In the genomic region with DNA sequence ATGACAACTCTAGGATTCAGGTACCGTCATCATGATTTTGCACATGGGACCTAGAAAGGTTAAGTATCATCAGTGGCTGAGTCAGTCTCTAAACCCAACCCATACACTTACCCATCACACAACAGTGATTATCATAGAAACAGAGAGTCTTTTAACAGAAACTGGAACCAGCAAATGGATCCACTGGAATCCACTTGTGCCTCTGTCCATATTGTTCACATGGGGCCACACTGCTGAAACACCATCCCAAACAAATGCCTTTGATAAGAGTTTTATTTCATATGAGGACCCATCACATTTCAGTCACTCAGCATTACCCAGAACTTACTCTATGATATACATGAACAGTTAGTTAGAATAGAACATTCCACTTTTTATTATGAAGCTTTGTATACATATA, we compare ENCODE assay signal across 1 cellular context.
TF ChIP-seq lines count a peak whose summit lies in the region.

No MANE protein-coding gene starts in this region.

TF ChIP-seq in HepG2, 621 proteins besides CTCF, POLR2A, EP300 and RAD21 (continued from another document):
- TF ChIP-seq, protein P1, sequence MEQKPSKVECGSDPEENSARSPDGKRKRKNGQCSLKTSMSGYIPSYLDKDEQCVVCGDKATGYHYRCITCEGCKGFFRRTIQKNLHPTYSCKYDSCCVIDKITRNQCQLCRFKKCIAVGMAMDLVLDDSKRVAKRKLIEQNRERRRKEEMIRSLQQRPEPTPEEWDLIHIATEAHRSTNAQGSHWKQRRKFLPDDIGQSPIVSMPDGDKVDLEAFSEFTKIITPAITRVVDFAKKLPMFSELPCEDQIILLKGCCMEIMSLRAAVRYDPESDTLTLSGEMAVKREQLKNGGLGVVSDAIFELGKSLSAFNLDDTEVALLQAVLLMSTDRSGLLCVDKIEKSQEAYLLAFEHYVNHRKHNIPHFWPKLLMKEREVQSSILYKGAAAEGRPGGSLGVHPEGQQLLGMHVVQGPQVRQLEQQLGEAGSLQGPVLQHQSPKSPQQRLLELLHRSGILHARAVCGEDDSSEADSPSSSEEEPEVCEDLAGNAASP (CRISPR knock-in tag; IDR thresholded peaks at IDR 0.05; ENCODE audit: borderline replicate concordance) = no peak
- TF ChIP-seq KMT2A (CRISPR knock-in tag; IDR thresholded peaks at IDR 0.05) (no peak), ZNF20 (CRISPR knock-in tag; IDR thresholded peaks at IDR 0.05) (no peak), RORA (CRISPR knock-in tag; IDR thresholded peaks at IDR 0.05) (0 out of 2 replicates have a peak, but pooled peaks have one; percentile 39), ISL2 (CRISPR knock-in tag; IDR thresholded peaks at IDR 0.05) (no peak), ZSCAN9 (CRISPR knock-in tag; IDR thresholded peaks at IDR 0.05; ENCODE audit: borderline replicate concordance) (no peak), PAX8 (CRISPR knock-in tag; IDR thresholded peaks at IDR 0.05; ENCODE audit: borderline replicate concordance) (peak; percentile 54; the same call in 1 of the 2 replicates), FUBP1 (CRISPR knock-in tag; IDR thresholded peaks at IDR 0.05; ENCODE audit: borderline replicate concordance) (no peak), FOXO4 (CRISPR knock-in tag; conservative IDR thresholded peaks at IDR 0.05) (0 out of 2 replicates have a peak, but pooled peaks have one; percentile 57), ZNF850 (CRISPR knock-in tag; conservative IDR thresholded peaks at IDR 0.05) (no peak), KDM5B (CRISPR knock-in tag; IDR thresholded peaks at IDR 0.05; ENCODE audit: borderline replicate concordance) (no peak), FOXJ3 (CRISPR knock-in tag; IDR thresholded peaks at IDR 0.05; ENCODE audit: borderline replicate concordance) (no peak), ZNF543 (CRISPR knock-in tag; IDR thresholded peaks at IDR 0.05) (no peak), NCOA1 (CRISPR knock-in tag; IDR thresholded peaks at IDR 0.05) (no peak; the same call in 1 of the 2 replicates), HNF4G (IDR thresholded peaks at IDR 0.05; ENCODE audit: borderline replicate concordance, low read depth, low read length) (no peak), HNF4G (CRISPR knock-in tag; IDR thresholded peaks at IDR 0.05; ENCODE audit: borderline replicate concordance, low read depth) (no peak), ZSCAN22 (CRISPR knock-in tag; IDR thresholded peaks at IDR 0.05) (no peak), KLF6 (CRISPR knock-in tag; IDR thresholded peaks at IDR 0.05) (no peak), ZNF350 (CRISPR knock-in tag; IDR thresholded peaks at IDR 0.05; ENCODE audit: borderline replicate concordance, low read depth) (no peak), ZFAT (CRISPR knock-in tag; conservative IDR thresholded peaks at IDR 0.05) (no peak), TP53 (CRISPR knock-in tag; conservative IDR thresholded peaks at IDR 0.05) (no peak), REL (CRISPR knock-in tag; conservative IDR thresholded peaks at IDR 0.05) (no peak)
- TF ChIP-seq, protein P2, sequence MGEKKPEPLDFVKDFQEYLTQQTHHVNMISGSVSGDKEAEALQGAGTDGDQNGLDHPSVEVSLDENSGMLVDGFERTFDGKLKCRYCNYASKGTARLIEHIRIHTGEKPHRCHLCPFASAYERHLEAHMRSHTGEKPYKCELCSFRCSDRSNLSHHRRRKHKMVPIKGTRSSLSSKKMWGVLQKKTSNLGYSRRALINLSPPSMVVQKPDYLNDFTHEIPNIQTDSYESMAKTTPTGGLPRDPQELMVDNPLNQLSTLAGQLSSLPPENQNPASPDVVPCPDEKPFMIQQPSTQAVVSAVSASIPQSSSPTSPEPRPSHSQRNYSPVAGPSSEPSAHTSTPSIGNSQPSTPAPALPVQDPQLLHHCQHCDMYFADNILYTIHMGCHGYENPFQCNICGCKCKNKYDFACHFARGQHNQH (CRISPR knock-in tag; IDR thresholded peaks at IDR 0.05) = no peak
- TF ChIP-seq, protein P3, sequence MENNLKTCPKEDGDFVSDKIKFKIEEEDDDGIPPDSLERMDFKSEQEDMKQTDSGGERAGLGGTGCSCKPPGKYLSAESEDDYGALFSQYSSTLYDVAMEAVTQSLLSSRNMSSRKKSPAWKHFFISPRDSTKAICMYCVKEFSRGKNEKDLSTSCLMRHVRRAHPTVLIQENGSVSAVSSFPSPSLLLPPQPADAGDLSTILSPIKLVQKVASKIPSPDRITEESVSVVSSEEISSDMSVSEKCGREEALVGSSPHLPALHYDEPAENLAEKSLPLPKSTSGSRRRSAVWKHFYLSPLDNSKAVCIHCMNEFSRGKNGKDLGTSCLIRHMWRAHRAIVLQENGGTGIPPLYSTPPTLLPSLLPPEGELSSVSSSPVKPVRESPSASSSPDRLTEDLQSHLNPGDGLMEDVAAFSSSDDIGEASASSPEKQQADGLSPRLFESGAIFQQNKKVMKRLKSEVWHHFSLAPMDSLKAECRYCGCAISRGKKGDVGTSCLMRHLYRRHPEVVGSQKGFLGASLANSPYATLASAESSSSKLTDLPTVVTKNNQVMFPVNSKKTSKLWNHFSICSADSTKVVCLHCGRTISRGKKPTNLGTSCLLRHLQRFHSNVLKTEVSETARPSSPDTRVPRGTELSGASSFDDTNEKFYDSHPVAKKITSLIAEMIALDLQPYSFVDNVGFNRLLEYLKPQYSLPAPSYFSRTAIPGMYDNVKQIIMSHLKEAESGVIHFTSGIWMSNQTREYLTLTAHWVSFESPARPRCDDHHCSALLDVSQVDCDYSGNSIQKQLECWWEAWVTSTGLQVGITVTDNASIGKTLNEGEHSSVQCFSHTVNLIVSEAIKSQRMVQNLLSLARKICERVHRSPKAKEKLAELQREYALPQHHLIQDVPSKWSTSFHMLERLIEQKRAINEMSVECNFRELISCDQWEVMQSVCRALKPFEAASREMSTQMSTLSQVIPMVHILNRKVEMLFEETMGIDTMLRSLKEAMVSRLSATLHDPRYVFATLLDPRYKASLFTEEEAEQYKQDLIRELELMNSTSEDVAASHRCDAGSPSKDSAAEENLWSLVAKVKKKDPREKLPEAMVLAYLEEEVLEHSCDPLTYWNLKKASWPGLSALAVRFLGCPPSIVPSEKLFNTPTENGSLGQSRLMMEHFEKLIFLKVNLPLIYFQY (CRISPR knock-in tag; IDR thresholded peaks at IDR 0.05; ENCODE audit: borderline replicate concordance) = no peak
- TF ChIP-seq, protein P4, sequence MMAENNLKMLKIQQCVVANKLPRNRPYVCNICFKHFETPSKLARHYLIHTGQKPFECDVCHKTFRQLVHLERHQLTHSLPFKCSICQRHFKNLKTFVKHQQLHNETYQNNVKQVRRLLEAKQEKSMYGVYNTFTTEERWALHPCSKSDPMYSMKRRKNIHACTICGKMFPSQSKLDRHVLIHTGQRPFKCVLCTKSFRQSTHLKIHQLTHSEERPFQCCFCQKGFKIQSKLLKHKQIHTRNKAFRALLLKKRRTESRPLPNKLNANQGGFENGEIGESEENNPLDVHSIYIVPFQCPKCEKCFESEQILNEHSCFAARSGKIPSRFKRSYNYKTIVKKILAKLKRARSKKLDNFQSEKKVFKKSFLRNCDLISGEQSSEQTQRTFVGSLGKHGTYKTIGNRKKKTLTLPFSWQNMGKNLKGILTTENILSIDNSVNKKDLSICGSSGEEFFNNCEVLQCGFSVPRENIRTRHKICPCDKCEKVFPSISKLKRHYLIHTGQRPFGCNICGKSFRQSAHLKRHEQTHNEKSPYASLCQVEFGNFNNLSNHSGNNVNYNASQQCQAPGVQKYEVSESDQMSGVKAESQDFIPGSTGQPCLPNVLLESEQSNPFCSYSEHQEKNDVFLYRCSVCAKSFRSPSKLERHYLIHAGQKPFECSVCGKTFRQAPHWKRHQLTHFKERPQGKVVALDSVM (CRISPR knock-in tag; IDR thresholded peaks at IDR 0.05) = no peak
- TF ChIP-seq, protein P5, sequence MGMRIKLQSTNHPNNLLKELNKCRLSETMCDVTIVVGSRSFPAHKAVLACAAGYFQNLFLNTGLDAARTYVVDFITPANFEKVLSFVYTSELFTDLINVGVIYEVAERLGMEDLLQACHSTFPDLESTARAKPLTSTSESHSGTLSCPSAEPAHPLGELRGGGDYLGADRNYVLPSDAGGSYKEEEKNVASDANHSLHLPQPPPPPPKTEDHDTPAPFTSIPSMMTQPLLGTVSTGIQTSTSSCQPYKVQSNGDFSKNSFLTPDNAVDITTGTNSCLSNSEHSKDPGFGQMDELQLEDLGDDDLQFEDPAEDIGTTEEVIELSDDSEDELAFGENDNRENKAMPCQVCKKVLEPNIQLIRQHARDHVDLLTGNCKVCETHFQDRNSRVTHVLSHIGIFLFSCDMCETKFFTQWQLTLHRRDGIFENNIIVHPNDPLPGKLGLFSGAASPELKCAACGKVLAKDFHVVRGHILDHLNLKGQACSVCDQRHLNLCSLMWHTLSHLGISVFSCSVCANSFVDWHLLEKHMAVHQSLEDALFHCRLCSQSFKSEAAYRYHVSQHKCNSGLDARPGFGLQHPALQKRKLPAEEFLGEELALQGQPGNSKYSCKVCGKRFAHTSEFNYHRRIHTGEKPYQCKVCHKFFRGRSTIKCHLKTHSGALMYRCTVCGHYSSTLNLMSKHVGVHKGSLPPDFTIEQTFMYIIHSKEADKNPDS (CRISPR knock-in tag; IDR thresholded peaks at IDR 0.05) = no peak
TF ChIP-seq in HepG2: peak in this region for 7.
